ENCODE assay signal across 12 cellular contexts in genomic region chr3:61956236-61956635, GRCh38.
DNase-seq lines count a peak whose midpoint lies in the region; ATAC-seq, FAIRE-seq and TF ChIP-seq lines count a peak whose summit lies in the region.
"Had no signal": no experiment of that assay in that cellular context is flagged by ENCODE, and none has a peak within 500 bp of the region (broad histone marks: within the 10 kb centered on the region; RNA-seq: fewer than 3 reads in every experiment).

No MANE protein-coding gene starts in this region.

- H3K9me3 ChIP-seq in liver (ENCODE audit: control insufficient read depth in 4 of 4, low read length in 3 of 4) (no peaks in the 10 kb centered on the region), HepG2 (ENCODE audit: low read length) (no peaks in the 10 kb centered on the region), lower lobe of right lung (no peaks in the 10 kb centered on the region)
- H3K9me3 ChIP-seq: esophagus muscularis mucosa, Peyer's patch had no signal

- H4K20me1 ChIP-seq in HepG2 (ENCODE audit: insufficient read depth, low read length): no peaks in the 10 kb centered on the region

- peak overlapping the region; percentile 67 for H3K27ac Mint-ChIP-seq in chondrocyte (ENCODE audit: unreplicated experiment)
- H3K27ac Mint-ChIP-seq in immature natural killer cell: no peak overlapping the region
- H3K27ac Mint-ChIP-seq: B cell had no signal

- ATAC-seq in HepG2: no peak
- ATAC-seq in lower lobe of right lung: peak in 1 of 2 donors; percentile 55

- H3K4me1 Mint-ChIP-seq in chondrocyte (ENCODE audit: low read depth) (peaks cover 22% of the 10 kb centered on the region), immature natural killer cell (no peaks in the 10 kb centered on the region)
- H3K4me1 Mint-ChIP-seq: B cell had no signal

- 83% methylated on average over 5 of the region's 5 CpGs for WGBS in liver
- 97% methylated on average over 5 of the region's 5 CpGs for WGBS in HepG2 (ENCODE audit: low lambda C conversion rate)

- in situ Hi-C loops in HepG2 (cut with HindIII; ENCODE audit: extremely low pct_ligation_motif_present, low pct_unique_long_range_greater_than_20kb): no loop called here

- no peaks in the 10 kb centered on the region for H3K79me2 ChIP-seq in HepG2 (ENCODE audit: insufficient read depth, low read length)

- H3K4me3 ChIP-seq in liver (ENCODE audit: low read depth in 1 of 3, low read length in 3 of 3) (no peak overlapping the region), HepG2 (replicated peaks in 1 of 3; ENCODE audit: insufficient read depth in 1 of 3, low read depth in 2 of 3, low read length in 3 of 3) (no peak overlapping the region), lower lobe of right lung (no peak overlapping the region)
- H3K4me3 ChIP-seq: esophagus muscularis mucosa, Peyer's patch had no signal

- H3K27me3 ChIP-seq in liver (ENCODE audit: control insufficient read depth in 4 of 4, insufficient read depth in 4 of 4, low read length in 3 of 4) (no peaks in the 10 kb centered on the region), HepG2 (ENCODE audit: control insufficient read depth in 1 of 2, insufficient read depth in 2 of 2, low read length in 2 of 2) (no peaks in the 10 kb centered on the region), lower lobe of right lung (ENCODE audit: low read depth) (no peaks in the 10 kb centered on the region)
- H3K27me3 ChIP-seq: esophagus muscularis mucosa, Peyer's patch had no signal

- intact Hi-C loops in HepG2 (cut with micrococcal nuclease; ENCODE audit: unreplicated experiment): no loop called here
- intact Hi-C loops in lower lobe of right lung (cut with DNase I): no loop called here

- H3K27ac ChIP-seq in liver (ENCODE audit: low read depth in 1 of 2, low read length in 2 of 2): no peak overlapping the region
- H3K27ac ChIP-seq in HepG2 (ENCODE audit: extremely low read length, insufficient read depth, low read length): no peak overlapping the region
- peak overlapping the region; percentile 32 for H3K27ac ChIP-seq in lower lobe of right lung
- H3K27ac ChIP-seq: Peyer's patch had no signal

- TF ChIP-seq POLR2A in HepG2 (IDR thresholded peaks at IDR 0.05; ENCODE audit: insufficient read depth in 1 of 2, low read depth in 2 of 2, low read length in 2 of 2): no peak

- no peak for DNase-seq in HepG2 (ENCODE audit: low spot score)
- no peak for DNase-seq in chondrocyte (ENCODE audit: low spot score)
- DNase-seq in lower lobe of right lung: no peak
- DNase-seq in HK-2 (ENCODE audit: unreplicated experiment): no peak
- no peak for DNase-seq in immature natural killer cell
- DNase-seq in anterior cingulate cortex (lab: John Stamatoyannopoulos, UW): no peak
- no peak for DNase-seq in NOMO-1 treated with dmso at 0.1 percent for 144 hours (lab: John Stamatoyannopoulos, UW; ENCODE audit: unreplicated experiment)
- DNase-seq: NCI-H226, Peyer's patch had no signal

- TF ChIP-seq CTCF in liver (IDR thresholded peaks at IDR 0.05; ENCODE audit: low read depth, low read length, missing input control) (no peak), HepG2 (CRISPR knock-in tag; IDR thresholded peaks at IDR 0.05) (no peak), chondrocyte (IDR thresholded peaks at IDR 0.05) (peak; percentile 9), lower lobe of right lung (IDR thresholded peaks at IDR 0.05) (no peak)

- no peaks in the 10 kb centered on the region for H3K36me3 Mint-ChIP-seq in chondrocyte (ENCODE audit: low read depth)
- H3K36me3 Mint-ChIP-seq in immature natural killer cell: no peaks in the 10 kb centered on the region

- BruUV-seq in HepG2 (replicated peaks; lab: Mats Ljungman, UMichigan): no TSS peak

- H2AFZ ChIP-seq in HepG2 (ENCODE audit: low read length): no peak overlapping the region

- H3K4me1 ChIP-seq in liver (ENCODE audit: control insufficient read depth in 4 of 4, insufficient read depth in 4 of 4, low read length in 3 of 4) (no peaks in the 10 kb centered on the region), HepG2 (ENCODE audit: insufficient read depth, low read length) (no peaks in the 10 kb centered on the region), lower lobe of right lung (peaks cover 16% of the 10 kb centered on the region)
- H3K4me1 ChIP-seq: Peyer's patch had no signal

- H3K36me3 ChIP-seq in liver (ENCODE audit: control insufficient read depth in 4 of 4, insufficient read depth in 3 of 4, low read depth in 1 of 4, low read length in 3 of 4): no peaks in the 10 kb centered on the region
- H3K36me3 ChIP-seq in HepG2 (replicated peaks in 1 of 2; ENCODE audit: control insufficient read depth in 1 of 2, insufficient read depth in 2 of 2, low read length in 2 of 2): no peaks in the 10 kb centered on the region
- H3K36me3 ChIP-seq in lower lobe of right lung: no peaks in the 10 kb centered on the region
- H3K36me3 ChIP-seq: esophagus muscularis mucosa, Peyer's patch had no signal

- H3K4me2 ChIP-seq in HepG2 (ENCODE audit: low read depth, low read length): no peak overlapping the region

- TF ChIP-seq EP300 in HepG2 (IDR thresholded peaks at IDR 0.05; ENCODE audit: low read depth in 2 of 2, low read length in 2 of 2): no peak
- TF ChIP-seq EP300 in HepG2 (CRISPR knock-in tag; IDR thresholded peaks at IDR 0.05; ENCODE audit: borderline replicate concordance): no peak

- no peaks in the 10 kb centered on the region for H3K9me3 Mint-ChIP-seq in chondrocyte (ENCODE audit: low read depth)
- peaks cover 0 to 5% (median 0%) of the 10 kb centered on the region in 6 donors for H3K9me3 Mint-ChIP-seq in immature natural killer cell

- TF ChIP-seq RAD21 in liver (IDR thresholded peaks at IDR 0.05): peak in 1 of 2 donors; percentile 34
- no peak for TF ChIP-seq RAD21 in HepG2 (CRISPR knock-in tag; IDR thresholded peaks at IDR 0.05)

- CTCF ChIA-PET in HepG2 (lab: Yijun Ruan, JAX; ENCODE audit: low intra/inter-chr PET ratio, low total read pairs): no interaction called here

- POLR2A ChIA-PET in HepG2 (lab: Yijun Ruan, JAX): no interaction called here

- FAIRE-seq in HepG2 (lab: Jason Lieb, UNC): no peak

- H3K4me3 Mint-ChIP-seq in chondrocyte (ENCODE audit: unreplicated experiment) (peak overlapping the region; percentile 3), immature natural killer cell (no peak overlapping the region)
- H3K4me3 Mint-ChIP-seq: B cell had no signal

- no peaks in the 10 kb centered on the region for H3K27me3 Mint-ChIP-seq in chondrocyte (ENCODE audit: low read depth)
- peaks cover 0 to 2% (median 2%) of the 10 kb centered on the region in 3 donors for H3K27me3 Mint-ChIP-seq in immature natural killer cell (ENCODE audit: low read depth in 3 of 3)
- H3K27me3 Mint-ChIP-seq: B cell had no signal

- no peak overlapping the region for H3K9ac ChIP-seq in liver (ENCODE audit: low read depth in 1 of 2, low read length in 2 of 2)
- H3K9ac ChIP-seq in HepG2 (ENCODE audit: insufficient read depth, low read depth, low read length): no peak overlapping the region

TF ChIP-seq in liver, 16 proteins besides CTCF, POLR2A, EP300 and RAD21 (continues in another document):
- peak in 1 of 2 donors; percentile 34 for TF ChIP-seq HNF4A (conservative IDR thresholded peaks at IDR 0.05)
- peak; percentile 15 for TF ChIP-seq REST (IDR thresholded peaks at IDR 0.05)

TF ChIP-seq in HepG2, 621 proteins besides CTCF, POLR2A, EP300 and RAD21 (continues in another document):
- no peak for TF ChIP-seq STAT6 (CRISPR knock-in tag; IDR thresholded peaks at IDR 0.05; ENCODE audit: borderline replicate concordance)
- TF ChIP-seq CEBPZ (IDR thresholded peaks at IDR 0.05; ENCODE audit: low read length): no peak
- no peak for TF ChIP-seq ETV5 (CRISPR knock-in tag; IDR thresholded peaks at IDR 0.05; ENCODE audit: borderline replicate concordance)
- no peak for TF ChIP-seq RCOR2 (CRISPR knock-in tag; IDR thresholded peaks at IDR 0.05)
- no peak for TF ChIP-seq MATR3 (CRISPR knock-in tag; IDR thresholded peaks at IDR 0.05)
- no peak for TF ChIP-seq KLF15 (CRISPR knock-in tag; IDR thresholded peaks at IDR 0.05; ENCODE audit: borderline replicate concordance)
